In genomic region chr2:26477911-26478253, GRCh38 we compare ENCODE assay signal across 8 cellular contexts. TPM values are rescaled to one million over a fixed set of nuclear protein-coding genes. Genes with fewer than 3 reads are reported as not detected.
A peak's percentile ranks its signal among the peaks of the same experiment; 100 is the strongest.
DNase-seq lines count a peak whose midpoint lies in the region; ATAC-seq, FAIRE-seq and TF ChIP-seq lines count a peak whose summit lies in the region.
"Had no signal": no experiment of that assay in that cellular context is flagged by ENCODE, and none has a peak within 500 bp of the region (broad histone marks: within the 10 kb centered on the region; RNA-seq: fewer than 3 reads in every experiment).

OTOF (minus strand) TSS chr2:26478124.

- no peaks in the 10 kb centered on the region for H3F3A ChIP-seq in neural progenitor cell (ENCODE audit: low read depth)

- peaks cover 7% of the 10 kb centered on the region for H3K27me3 Mint-ChIP-seq in neural progenitor cell (ENCODE audit: insufficient read depth, low read depth)

- H3K4me3 Mint-ChIP-seq in neural progenitor cell, result no peak within 1 kb of the TSS

- DNase-seq in GM03348 (ENCODE audit: low spot score) (peak; percentile 87), RWPE1 (ENCODE audit: low spot score) (peak; percentile 14), epithelial cell of esophagus (ENCODE audit: low read depth) (peak; percentile 30), neural progenitor cell (ENCODE audit: low spot score) (no peak), D721Med (ENCODE audit: insufficient read length, low spot score) (no peak)
- no peak for DNase-seq in stimulated activated naive CD4-positive, alpha-beta T cell treated with Interleukin-2 at 50 U/mL for 16 hours (lab: John Stamatoyannopoulos, UW)

- H3K27ac Mint-ChIP-seq in neural progenitor cell, result peak within 1 kb of the TSS; percentile 93

- no peak for FAIRE-seq in D721Med (lab: Jason Lieb, UNC)

- no peaks in the 10 kb centered on the region for H4K20me1 ChIP-seq in neural progenitor cell (ENCODE audit: low read depth)

- H3K27me3 ChIP-seq in neural progenitor cell, result no peaks in the 10 kb centered on the region

- no peaks in the 10 kb centered on the region for H3K36me3 Mint-ChIP-seq in neural progenitor cell

- ATAC-seq in HG02623 (IDR thresholded peaks at IDR 0.05; ENCODE audit: unreplicated experiment), result no peak

- H3K4me3 ChIP-seq in epithelial cell of esophagus (ENCODE audit: low read length), result no peak within 1 kb of the TSS
- H3K4me3 ChIP-seq in neural progenitor cell, result no peak within 1 kb of the TSS

- H3K79me2 ChIP-seq in neural progenitor cell (ENCODE audit: low read depth), result no peaks in the 10 kb centered on the region

- H3K4me2 ChIP-seq in neural progenitor cell, result peak within 1 kb of the TSS; percentile 35

- no peaks in the 10 kb centered on the region for H3K9me3 Mint-ChIP-seq in neural progenitor cell

- CTCF ChIA-PET in RWPE1 (lab: Yijun Ruan, JAX), result no interaction called here

- peak within 1 kb of the TSS; percentile 87 for H2AFZ ChIP-seq in neural progenitor cell (replicated peaks)

- H3K4me1 ChIP-seq in neural progenitor cell, result peaks cover 13% of the 10 kb centered on the region

- H3K36me3 ChIP-seq in neural progenitor cell, result no peaks in the 10 kb centered on the region

- no peaks in the 10 kb centered on the region for H3K9me3 ChIP-seq in neural progenitor cell (ENCODE audit: low read depth)

- TF ChIP-seq CTCF in RWPE1 (conservative IDR thresholded peaks at IDR 0.05; ENCODE audit: low read depth), result no peak
- TF ChIP-seq CTCF in epithelial cell of esophagus (IDR thresholded peaks at IDR 0.05; ENCODE audit: insufficient read depth, low read depth, low read length, missing control alignments), result no peak
- no peak for TF ChIP-seq CTCF in neural progenitor cell (IDR thresholded peaks at IDR 0.05)
- no peak for TF ChIP-seq CTCF in D721Med (IDR thresholded peaks at IDR 0.05; ENCODE audit: insufficient read depth, missing control alignments)

- POLR2A ChIA-PET in RWPE1 (lab: Yijun Ruan, JAX; ENCODE audit: low non-redundant PET), result no interaction called here

- H3K27ac ChIP-seq in RWPE1 (no peak within 1 kb of the TSS), neural progenitor cell (no peak within 1 kb of the TSS)
- H3K27ac ChIP-seq: epithelial cell of prostate had no signal

- H3K4me1 Mint-ChIP-seq in neural progenitor cell, result peaks cover 14% of the 10 kb centered on the region

- H3K9ac ChIP-seq in neural progenitor cell, result no peak within 1 kb of the TSS

RNA-seq across cellular contexts. Expression of gene OTOF, which starts in this region (rescaled TPM):
- 0.36 and 0.84 TPM in 2 replicates for total RNA-seq in neural progenitor cell (ENCODE audit: low replicate concordance)

Comparison
In these comparisons a context has a peak if more than half of its experiments do, and no peak if none do; other contexts are left out.
1. DNase-seq: peak in GM03348 (single experiment), RWPE1 (single experiment) and epithelial cell of esophagus (single experiment); none in neural progenitor cell (single experiment), D721Med (single experiment) and stimulated activated naive CD4-positive, alpha-beta T cell treated with Interleukin-2 at 50 U/mL for 16 hours (single experiment).